Comparison of ENCODE assay signal across 5 cellular contexts in genomic region chr2:166455823-166456222, GRCh38. TPM values are rescaled to one million over a fixed set of nuclear protein-coding genes. Genes with fewer than 3 reads are reported as not detected.
"Had no signal": no experiment of that assay in that cellular context is flagged by ENCODE, and none has a peak within 500 bp of the region (broad histone marks: within the 10 kb centered on the region; RNA-seq: fewer than 3 reads in every experiment).

No MANE protein-coding gene starts in this region.

RNA-seq across cellular contexts. Expression of gene SCN7A, which starts 38.2 kb away (rescaled TPM):
- total RNA-seq: dermis blood vessel endothelial cell, dermis microvascular lymphatic vessel endothelial cell, endothelial cell of umbilical vein, foreskin keratinocyte, glomerular endothelial cell had no signal
- polyA plus RNA-seq: endothelial cell of umbilical vein had no signal
